In the genomic region with DNA sequence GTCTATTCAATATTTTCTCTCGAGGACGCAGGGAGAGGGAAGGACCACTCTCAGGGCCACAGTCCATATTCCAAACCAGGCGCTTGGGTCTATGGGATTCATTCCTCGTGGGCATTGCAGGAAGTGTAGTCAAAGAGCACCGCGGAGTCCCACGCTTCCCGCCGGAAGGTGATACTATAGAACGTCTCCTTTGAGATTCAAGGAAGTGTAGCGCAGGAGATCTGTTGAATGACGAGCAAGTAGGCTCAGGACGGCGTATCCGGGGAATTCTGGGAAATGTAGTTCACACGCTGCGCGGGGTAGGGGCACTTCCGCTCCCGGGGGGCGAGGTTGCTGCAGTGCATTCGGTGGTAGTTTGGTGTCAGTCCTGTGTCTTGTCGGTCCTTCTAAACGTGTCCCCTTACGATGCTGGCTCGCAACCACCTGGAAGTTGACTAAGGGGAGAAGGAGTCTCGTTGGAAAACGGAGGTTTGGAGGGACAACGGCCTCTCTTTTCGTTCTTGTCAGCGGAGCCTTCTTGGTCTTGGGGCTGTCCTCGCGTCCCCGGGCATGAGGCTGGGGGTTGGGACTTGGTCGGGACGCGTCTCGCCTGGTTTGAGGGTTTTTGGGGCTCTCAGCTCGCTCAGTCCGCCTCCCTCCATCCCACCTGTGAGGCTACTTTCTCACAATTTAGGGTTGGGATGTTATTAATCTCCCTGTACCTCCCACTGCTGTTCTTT, we compare ENCODE assay signal across 8 cellular contexts. TPM values are rescaled to one million over a fixed set of nuclear protein-coding genes. Genes with fewer than 3 reads are reported as not detected.
DNase-seq lines count a peak whose midpoint lies in the region; ATAC-seq and TF ChIP-seq lines count a peak whose summit lies in the region.

A gene (plus strand): TSS at position 336 of the 719 bp plus-strand sequence. CDS start 4,231 bp downstream, outside the sequence.

- H3K27ac ChIP-seq in liver (ENCODE audit: low read depth in 1 of 2, low read length in 2 of 2), result peak within 1 kb of the TSS in 1 of 2 donors; percentile 9

- DNase-seq in AG04449 (ENCODE audit: low read depth, low spot score), result peak; percentile 45
- peak; percentile 77 for DNase-seq in NCI-H510A treated with DMSO at 0.1 percent for 48 hours (lab: John Stamatoyannopoulos, UW)
- peak; percentile 80 for DNase-seq in activated CD4-positive, alpha-beta T cell treated with anti-CD3 and anti-CD28 coated beads, Interleukin-2, amount 50 U/mL, for 4 hours
- DNase-seq in dermis microvascular lymphatic vessel endothelial cell (ENCODE audit: low read depth in 2 of 2), result peak; percentile 59 to 91
- peak; percentile 66 to 68 for DNase-seq in stimulated activated CD4-positive, alpha-beta T cell treated with anti-CD3 and anti-CD28 coated beads, Interleukin-2, amount 100 ng/mL, for 48 hours

- POLR2A ChIA-PET in AG04449 (lab: Yijun Ruan, JAX), result no interaction called here

- H3K4me1 ChIP-seq in liver (ENCODE audit: control insufficient read depth in 4 of 4, insufficient read depth in 4 of 4, low read length in 3 of 4), result peaks cover 0 to 14% (median 12%) of the 10 kb centered on the region in 4 donors

- peak; percentile 74 for ATAC-seq in GM18873 (IDR thresholded peaks at IDR 0.05; ENCODE audit: low FRiP score, unreplicated experiment)
- ATAC-seq in HG03196 (IDR thresholded peaks at IDR 0.05; ENCODE audit: unreplicated experiment), result peak; percentile 95

- TF ChIP-seq CTCF in AG04449 (IDR thresholded peaks at IDR 0.05; ENCODE audit: insufficient read depth, low read length, missing control alignments), result no peak
- TF ChIP-seq CTCF in liver (IDR thresholded peaks at IDR 0.05; ENCODE audit: low read depth, low read length, missing input control), result no peak

- H3K9me3 ChIP-seq in liver (ENCODE audit: control insufficient read depth in 4 of 4, low read length in 3 of 4), result peaks cover 16 to 18% (median 17%) of the 10 kb centered on the region in 4 donors

- CTCF ChIA-PET in AG04449 (lab: Yijun Ruan, JAX), result interaction anchor here (1.1 to 1.2 kb wide), 2 partner anchors 11 to 120 kb away, joined by 3 read pairs; no protein-coding TSS in a partner anchor

- peaks cover 0 to 5% (median 3%) of the 10 kb centered on the region in 4 donors for H3K36me3 ChIP-seq in liver (ENCODE audit: control insufficient read depth in 4 of 4, insufficient read depth in 3 of 4, low read depth in 1 of 4, low read length in 3 of 4)

- H3K4me3 ChIP-seq in AG04449 (ENCODE audit: low read depth, low read length) (peak within 1 kb of the TSS; percentile 84), liver (ENCODE audit: low read depth in 1 of 3, low read length in 3 of 3) (peak within 1 kb of the TSS; percentile 51 to 98 (median 97))

- no peaks in the 10 kb centered on the region for H3K27me3 ChIP-seq in liver (ENCODE audit: control insufficient read depth in 4 of 4, insufficient read depth in 4 of 4, low read length in 3 of 4)

- 1% methylated on average over 40 of the region's 40 CpGs for WGBS in liver

- TF ChIP-seq RAD21 in liver (IDR thresholded peaks at IDR 0.05), result no peak

- H3K9ac ChIP-seq in liver (ENCODE audit: low read depth in 1 of 2, low read length in 2 of 2), result peak within 1 kb of the TSS in 1 of 2 donors; percentile 66

TF ChIP-seq in liver, 16 proteins besides CTCF, POLR2A, EP300 and RAD21:
- TF ChIP-seq HNF4A (conservative IDR thresholded peaks at IDR 0.05), result peak in 1 of 2 donors; percentile 7
- TF ChIP-seq RXRA (IDR thresholded peaks at IDR 0.05), result peak; percentile 49 to 50
- no peak for TF ChIP-seq FOXA1 (IDR thresholded peaks at IDR 0.05)
- TF ChIP-seq, protein P1, sequence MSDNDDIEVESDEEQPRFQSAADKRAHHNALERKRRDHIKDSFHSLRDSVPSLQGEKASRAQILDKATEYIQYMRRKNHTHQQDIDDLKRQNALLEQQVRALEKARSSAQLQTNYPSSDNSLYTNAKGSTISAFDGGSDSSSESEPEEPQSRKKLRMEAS (IDR thresholded peaks at IDR 0.05), result peak; percentile 74
- TF ChIP-seq YY1 (IDR thresholded peaks at IDR 0.05), result peak; percentile 51
- peak; percentile 84 to 97 for TF ChIP-seq GABPA (IDR thresholded peaks at IDR 0.05 in 1 of 2, conservative IDR thresholded peaks at IDR 0.05 in 1 of 2)

RNA-seq across cellular contexts. Expression of the gene that starts here (rescaled TPM):
- 2.2 and 2.4 TPM in 2 replicates for total RNA-seq in dermis microvascular lymphatic vessel endothelial cell
- total RNA-seq in liver, result 1 to 10 TPM in 1 of 2 donors, under 1 TPM in 1; 0.67 to 1.0 TPM
- polyA plus RNA-seq in liver, result under 1 TPM; 0.32 to 0.56 TPM
